In the genomic region with DNA sequence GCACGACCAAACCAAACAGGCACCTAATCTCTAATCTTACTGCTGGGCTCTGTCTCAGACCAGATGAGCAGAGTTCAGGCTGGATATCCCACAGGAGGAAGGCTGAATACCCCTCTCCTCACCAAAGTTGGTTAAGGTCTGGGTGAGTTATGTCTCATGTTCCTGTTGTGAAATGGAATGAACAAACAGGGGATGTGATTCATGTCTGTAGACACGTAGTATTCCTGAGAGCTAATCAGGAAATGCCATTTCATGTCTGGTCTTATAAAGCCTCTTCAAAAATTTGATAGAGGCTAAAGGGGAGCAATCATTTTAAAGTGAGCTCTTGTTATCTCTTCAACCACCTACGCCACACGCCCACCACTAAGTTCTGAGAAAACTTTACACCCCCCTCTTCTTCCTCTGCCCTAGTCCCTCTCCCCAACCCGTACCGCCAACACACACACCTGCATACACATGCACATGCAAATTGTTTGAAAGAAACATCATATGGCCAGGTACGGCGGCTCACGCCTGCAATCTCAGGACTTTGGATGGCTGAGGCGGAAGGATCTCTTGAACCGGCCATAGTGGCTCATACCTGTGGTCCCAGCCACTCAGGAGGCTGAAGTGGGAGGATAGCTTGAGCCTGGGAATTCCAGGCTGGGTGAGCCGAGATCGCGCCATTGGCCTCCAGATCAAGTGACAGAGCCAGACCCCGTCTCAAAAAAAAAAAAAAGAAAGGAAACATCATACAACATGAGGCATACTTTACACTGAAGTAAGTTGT, we compare ENCODE assay signal across 9 cellular contexts.
DNase-seq lines count a peak whose midpoint lies in the region; TF ChIP-seq lines count a peak whose summit lies in the region.
"Had no signal": no experiment of that assay in that cellular context is flagged by ENCODE, and none has a peak within 500 bp of the region (broad histone marks: within the 10 kb centered on the region; RNA-seq: fewer than 3 reads in every experiment).

No MANE protein-coding gene starts in this region.

- H4K8ac ChIP-seq in trophoblast cell (ENCODE audit: low read depth, low read length): peak overlapping the region; percentile 66

- H3K4me1 ChIP-seq in trophoblast cell (ENCODE audit: control insufficient read depth in 1 of 2, insufficient read depth in 2 of 2, low read length in 2 of 2): peaks cover 8 to 9% of the 10 kb centered on the region in 2 experiments
- H3K4me1 ChIP-seq in BE2C: no peaks in the 10 kb centered on the region

- H3K4me2 ChIP-seq in trophoblast cell (ENCODE audit: low read length): no peak overlapping the region

- peaks cover 10% of the 10 kb centered on the region for H3K79me1 ChIP-seq in trophoblast cell (ENCODE audit: low read length)

- no peak overlapping the region for H3K23ac ChIP-seq in trophoblast cell (ENCODE audit: low read length)

- H3K27me3 ChIP-seq in trophoblast cell (ENCODE audit: insufficient read depth, low read length): no peaks in the 10 kb centered on the region
- H3K27me3 ChIP-seq in BE2C: no peaks in the 10 kb centered on the region

- no peak overlapping the region for H2AK5ac ChIP-seq in trophoblast cell (ENCODE audit: low read length)

- H3K4ac ChIP-seq in trophoblast cell (ENCODE audit: low read depth, low read length): no peak overlapping the region

- no peak overlapping the region for H2BK5ac ChIP-seq in trophoblast cell (ENCODE audit: low read depth, low read length, poor library complexity)

- peak overlapping the region; percentile 42 for H3K14ac ChIP-seq in trophoblast cell (ENCODE audit: low read length)

- DNase-seq in EL (peak; percentile 93), OCI-M1 (lab: John Stamatoyannopoulos, UW) (peak; percentile 31), epithelial cell of prostate (ENCODE audit: low read depth, low spot score) (peak; percentile 93), trophoblast cell (peak; percentile 91 to 92), NCI-H774 (lab: John Stamatoyannopoulos, UW) (no peak), activated gamma-delta T cell treated with Interleukin-2 at 50 U/mL for 16 hours (no peak), BE2C (no peak), C1 segment of cervical spinal cord (lab: John Stamatoyannopoulos, UW) (no peak)
- DNase-seq: naive thymus-derived CD4-positive, alpha-beta T cell had no signal

- no peak for TF ChIP-seq CTCF in BE2C (IDR thresholded peaks at IDR 0.05; ENCODE audit: low read depth, low read length)

- H3K4me3 ChIP-seq in trophoblast cell (ENCODE audit: low read depth, low read length) (no peak overlapping the region), BE2C (ENCODE audit: low read depth, low read length) (no peak overlapping the region)

- H3K18ac ChIP-seq in trophoblast cell (ENCODE audit: low read length): peak overlapping the region; percentile 44

- no peaks in the 10 kb centered on the region for H3K36me3 ChIP-seq in trophoblast cell (ENCODE audit: control insufficient read depth in 1 of 2, insufficient read depth in 2 of 2, low read length in 2 of 2)
- H3K36me3 ChIP-seq in BE2C: no peaks in the 10 kb centered on the region

- H3K27ac ChIP-seq in epithelial cell of prostate: peak overlapping the region; percentile 98
- H3K27ac ChIP-seq in trophoblast cell (ENCODE audit: low read depth, low read length): no peak overlapping the region

- H2BK12ac ChIP-seq in trophoblast cell (ENCODE audit: low read length): peak overlapping the region; percentile 87

- H3K9ac ChIP-seq in trophoblast cell (ENCODE audit: low read length): no peak overlapping the region

- peak overlapping the region; percentile 68 for H2BK120ac ChIP-seq in trophoblast cell (ENCODE audit: insufficient read depth, low read length, poor library complexity)

- H3K9me3 ChIP-seq in trophoblast cell (ENCODE audit: insufficient read depth, low read depth, low read length) (no peaks in the 10 kb centered on the region), BE2C (no peaks in the 10 kb centered on the region)

- peaks cover 2% of the 10 kb centered on the region for H3K79me2 ChIP-seq in trophoblast cell (ENCODE audit: control insufficient read depth, insufficient read depth, low read length, poor library complexity)

- WGBS in trophoblast cell (ENCODE audit: extremely low coverage, insufficient coverage, insufficient read length): no CpG with 5 or more reads among the region's 15 CpGs

- peak overlapping the region; percentile 72 for H4K91ac ChIP-seq in trophoblast cell (ENCODE audit: low read depth, low read length)

- H2AFZ ChIP-seq in trophoblast cell (ENCODE audit: insufficient read depth, low read length, poor library complexity): no peak overlapping the region

- no peak overlapping the region for H4K12ac ChIP-seq in trophoblast cell (ENCODE audit: low read depth, low read length)

Comparison
In these comparisons a context has a peak if more than half of its experiments do, and no peak if none do; other contexts are left out.
1. DNase-seq: peak in EL (single experiment), OCI-M1 (single experiment), epithelial cell of prostate (single experiment) and trophoblast cell (2 of 2); none in NCI-H774 (single experiment), activated gamma-delta T cell treated with Interleukin-2 at 50 U/mL for 16 hours (single experiment), BE2C (single experiment) and C1 segment of cervical spinal cord (0 of 14).